ENCODE assay signal across 8 cellular contexts in genomic region chr13:50366488-50367174, GRCh38.
DNase-seq lines count a peak whose midpoint lies in the region; ATAC-seq and TF ChIP-seq lines count a peak whose summit lies in the region.

No MANE protein-coding gene starts in this region.

- DNase-seq in CD8-positive, alpha-beta T cell, result no peak
- peak; percentile 16 for DNase-seq in PC-3
- no peak for DNase-seq in iPS-NIHi11 (ENCODE audit: low spot score)
- DNase-seq in HUDEP-2 (lab: John Stamatoyannopoulos, UW; ENCODE audit: unreplicated experiment in 76 of 76), result no peak
- no peak for DNase-seq in EL

- H4K20me1 ChIP-seq in PC-3 (ENCODE audit: low read length), result no peaks in the 10 kb centered on the region

- no peaks in the 10 kb centered on the region for H3K9me3 Mint-ChIP-seq in CD8-positive, alpha-beta T cell
- no peaks in the 10 kb centered on the region for H3K9me3 Mint-ChIP-seq in nephron

- H3F3A ChIP-seq in PC-3 (ENCODE audit: low read length, unreplicated experiment), result no peaks in the 10 kb centered on the region

- POLR2A ChIA-PET in CD8-positive, alpha-beta T cell (lab: Charles Lee), result interaction anchor here (0.7 to 2.4 kb wide), 2 partner anchors 22 to 241 kb away, joined by 3 to 12 read pairs; no protein-coding TSS in a partner anchor
- POLR2A ChIA-PET in PC-3 (lab: Charles Lee; ENCODE audit: unreplicated experiment), result interaction anchor here (0.7 kb wide), 1 partner anchor 50 kb away, joined by 3 read pairs; no protein-coding TSS in a partner anchor

- H3K36me3 Mint-ChIP-seq in CD8-positive, alpha-beta T cell, result no peaks in the 10 kb centered on the region
- H3K36me3 Mint-ChIP-seq in nephron (ENCODE audit: low read depth), result no peaks in the 10 kb centered on the region

- peak overlapping the region; percentile 53 for H3K9ac ChIP-seq in PC-3 (ENCODE audit: low read length)

- no TSS peak for BruUV-seq in PC-3 (replicated peaks; lab: Mats Ljungman, UMichigan)

- peaks cover 5% of the 10 kb centered on the region for H3K4me1 ChIP-seq in CD8-positive, alpha-beta T cell (ENCODE audit: insufficient read depth, low read length)
- peaks cover 23% of the 10 kb centered on the region for H3K4me1 ChIP-seq in PC-3 (ENCODE audit: insufficient read depth, low read length)

- no peaks in the 10 kb centered on the region for H3K36me3 ChIP-seq in CD8-positive, alpha-beta T cell (ENCODE audit: insufficient read depth, low read length)
- H3K36me3 ChIP-seq in PC-3 (ENCODE audit: low read depth, low read length), result no peaks in the 10 kb centered on the region

- peaks cover 6% of the 10 kb centered on the region for H3K27me3 Mint-ChIP-seq in CD8-positive, alpha-beta T cell (ENCODE audit: low read depth)
- no peaks in the 10 kb centered on the region for H3K27me3 Mint-ChIP-seq in nephron (ENCODE audit: low read depth)

- no peaks in the 10 kb centered on the region for H3K9me3 ChIP-seq in CD8-positive, alpha-beta T cell (ENCODE audit: low read length)
- H3K9me3 ChIP-seq in PC-3 (ENCODE audit: low read length), result no peaks in the 10 kb centered on the region

- CTCF ChIA-PET in CD8-positive, alpha-beta T cell (lab: Charles Lee), result interaction anchor here (0.8 to 1.3 kb wide), 3 partner anchors 12 to 546 kb away, joined by 3 read pairs; no protein-coding TSS in a partner anchor
- CTCF ChIA-PET in PC-3 (lab: Charles Lee), result interaction anchor here (0.5 to 0.6 kb wide), 2 partner anchors 143 to 369 kb away, joined by 3 read pairs; no protein-coding TSS in a partner anchor

- peak overlapping the region; percentile 88 for H3K27ac Mint-ChIP-seq in CD8-positive, alpha-beta T cell
- peak overlapping the region; percentile 82 to 92 (median 87) for H3K27ac Mint-ChIP-seq in nephron

- peak overlapping the region; percentile 70 for H3K4me3 Mint-ChIP-seq in CD8-positive, alpha-beta T cell
- H3K4me3 Mint-ChIP-seq in nephron, result no peak overlapping the region

- no peak overlapping the region for H3K4me3 ChIP-seq in CD8-positive, alpha-beta T cell (ENCODE audit: low read depth, low read length)
- H3K4me3 ChIP-seq in PC-3 (ENCODE audit: low read length), result peak overlapping the region; percentile 57

- peaks cover 31% of the 10 kb centered on the region for H3K4me1 Mint-ChIP-seq in CD8-positive, alpha-beta T cell (ENCODE audit: low read depth)
- peaks cover 6% of the 10 kb centered on the region for H3K4me1 Mint-ChIP-seq in nephron

- no peaks in the 10 kb centered on the region for H3K79me2 ChIP-seq in PC-3 (ENCODE audit: low read length)

- H3K27me3 ChIP-seq in CD8-positive, alpha-beta T cell (ENCODE audit: insufficient read depth, low read length), result no peaks in the 10 kb centered on the region
- no peaks in the 10 kb centered on the region for H3K27me3 ChIP-seq in PC-3 (ENCODE audit: low read length)

- no peaks in the 10 kb centered on the region for H3K9me2 ChIP-seq in PC-3 (replicated peaks; ENCODE audit: low read length)

- intact Hi-C loops in CD8-positive, alpha-beta T cell (cut with DNase I, micrococcal nuclease), result loop anchor here (5.0 to 10.0 kb wide), 3 partner anchors 132 to 369 kb away; partner anchors contain the start of gene TRIM13 (in 1 of the 2)
- intact Hi-C loops in PC-3 (cut with micrococcal nuclease), result loop anchor here (1.0 to 5.0 kb wide), 2 partner anchors 9 to 41 kb away; no protein-coding TSS in a partner anchor

- peak overlapping the region; percentile 75 for H3K4me2 ChIP-seq in PC-3 (ENCODE audit: low read length)

- TF ChIP-seq CTCF in CD8-positive, alpha-beta T cell (IDR thresholded peaks at IDR 0.05), result no peak
- TF ChIP-seq CTCF in PC-3 (conservative IDR thresholded peaks at IDR 0.05; ENCODE audit: low read depth, low read length) (no peak), nephron (IDR thresholded peaks at IDR 0.05; ENCODE audit: unreplicated experiment in 3 of 3) (no peak)

- peak overlapping the region; percentile 21 for H3K27ac ChIP-seq in CD8-positive, alpha-beta T cell (ENCODE audit: low read depth, low read length)
- H3K27ac ChIP-seq in PC-3 (ENCODE audit: low read length), result peak overlapping the region; percentile 86

- H2AFZ ChIP-seq in PC-3 (ENCODE audit: low read length), result peak overlapping the region; percentile 49; the same call in 1 of the 2 replicates

- ATAC-seq in CD8-positive, alpha-beta T cell, result no peak
- peak; percentile 58 for ATAC-seq in GM18907 (IDR thresholded peaks at IDR 0.05; ENCODE audit: unreplicated experiment)
- peak; percentile 61 for ATAC-seq in HG03135 (IDR thresholded peaks at IDR 0.05; ENCODE audit: unreplicated experiment)
- no peak for ATAC-seq in PC-3

Comparison
In these comparisons a context has a peak if more than half of its experiments do, and no peak if none do; other contexts are left out.
1. ATAC-seq: peak in GM18907 (single experiment) and HG03135 (single experiment); none in CD8-positive, alpha-beta T cell (single experiment) and PC-3 (single experiment).